1 cellular context compared by ENCODE assay signal in genomic region chr11:69381681-69382130, GRCh38.
TF ChIP-seq lines count a peak whose summit lies in the region.

No MANE protein-coding gene starts in this region.

TF ChIP-seq in K562, 482 proteins besides CTCF, POLR2A, EP300 and RAD21 (continued from another document and continues in another):
- TF ChIP-seq ETS1 (conservative IDR thresholded peaks at IDR 0.05; ENCODE audit: control insufficient read depth, low read depth, low read length) (0 out of 2 replicates have a peak, but pooled peaks have one; percentile 25), DMBX1 (CRISPR knock-in tag; IDR thresholded peaks at IDR 0.05; ENCODE audit: borderline replicate concordance) (peak; percentile 32; the same call in 1 of the 2 replicates), CUX1 (CRISPR knock-in tag; IDR thresholded peaks at IDR 0.05) (0 out of 2 replicates have a peak, but pooled peaks have one; percentile 35), MAX (CRISPR knock-in tag; IDR thresholded peaks at IDR 0.05) (peak; percentile 79), NFXL1 (CRISPR knock-in tag; IDR thresholded peaks at IDR 0.05) (no peak), CHD7 (IDR thresholded peaks at IDR 0.05; ENCODE audit: low read depth, low read length) (peak; percentile 15), ZNF639 (CRISPR knock-in tag; conservative IDR thresholded peaks at IDR 0.05 in 1 of 2, IDR thresholded peaks at IDR 0.05 in 1 of 2) (peak in 1 of 2 experiments; percentile 36; a peak in 1 of 4 replicates), GTF2F1 (IDR thresholded peaks at IDR 0.05; ENCODE audit: low read depth, low read length) (no peak), MIER1 (IDR thresholded peaks at IDR 0.05; ENCODE audit: low read depth) (no peak), ZNF140 (CRISPR knock-in tag; IDR thresholded peaks at IDR 0.05) (no peak), SRSF1 (IDR thresholded peaks at IDR 0.05; ENCODE audit: low read depth, low read length) (no peak), BRD9 (IDR thresholded peaks at IDR 0.05; ENCODE audit: low read depth, partially characterized antibody) (peak; percentile 13), ZNF449 (CRISPR knock-in tag; IDR thresholded peaks at IDR 0.05) (no peak), OTX1 (CRISPR knock-in tag; IDR thresholded peaks at IDR 0.05) (0 out of 2 replicates have a peak, but pooled peaks have one; percentile 4), XRCC5 (IDR thresholded peaks at IDR 0.05; ENCODE audit: low read depth, low read length) (no peak), SMAD4 (CRISPR knock-in tag; conservative IDR thresholded peaks at IDR 0.05) (peak; percentile 68), TCF15 (CRISPR knock-in tag; IDR thresholded peaks at IDR 0.05) (no peak), ZBTB33 (CRISPR knock-in tag; IDR thresholded peaks at IDR 0.05) (peak; percentile 55; the same call in 1 of the 2 replicates), NR2C1 (IDR thresholded peaks at IDR 0.05) (no peak), NR2C1 (tag; IDR thresholded peaks at IDR 0.05) (no peak), ZNF384 (IDR thresholded peaks at IDR 0.05; ENCODE audit: low read depth, low read length) (no peak), ZNF551 (CRISPR knock-in tag; IDR thresholded peaks at IDR 0.05) (no peak), HMGXB4 (CRISPR knock-in tag; IDR thresholded peaks at IDR 0.05) (no peak)
